In the genomic region with DNA sequence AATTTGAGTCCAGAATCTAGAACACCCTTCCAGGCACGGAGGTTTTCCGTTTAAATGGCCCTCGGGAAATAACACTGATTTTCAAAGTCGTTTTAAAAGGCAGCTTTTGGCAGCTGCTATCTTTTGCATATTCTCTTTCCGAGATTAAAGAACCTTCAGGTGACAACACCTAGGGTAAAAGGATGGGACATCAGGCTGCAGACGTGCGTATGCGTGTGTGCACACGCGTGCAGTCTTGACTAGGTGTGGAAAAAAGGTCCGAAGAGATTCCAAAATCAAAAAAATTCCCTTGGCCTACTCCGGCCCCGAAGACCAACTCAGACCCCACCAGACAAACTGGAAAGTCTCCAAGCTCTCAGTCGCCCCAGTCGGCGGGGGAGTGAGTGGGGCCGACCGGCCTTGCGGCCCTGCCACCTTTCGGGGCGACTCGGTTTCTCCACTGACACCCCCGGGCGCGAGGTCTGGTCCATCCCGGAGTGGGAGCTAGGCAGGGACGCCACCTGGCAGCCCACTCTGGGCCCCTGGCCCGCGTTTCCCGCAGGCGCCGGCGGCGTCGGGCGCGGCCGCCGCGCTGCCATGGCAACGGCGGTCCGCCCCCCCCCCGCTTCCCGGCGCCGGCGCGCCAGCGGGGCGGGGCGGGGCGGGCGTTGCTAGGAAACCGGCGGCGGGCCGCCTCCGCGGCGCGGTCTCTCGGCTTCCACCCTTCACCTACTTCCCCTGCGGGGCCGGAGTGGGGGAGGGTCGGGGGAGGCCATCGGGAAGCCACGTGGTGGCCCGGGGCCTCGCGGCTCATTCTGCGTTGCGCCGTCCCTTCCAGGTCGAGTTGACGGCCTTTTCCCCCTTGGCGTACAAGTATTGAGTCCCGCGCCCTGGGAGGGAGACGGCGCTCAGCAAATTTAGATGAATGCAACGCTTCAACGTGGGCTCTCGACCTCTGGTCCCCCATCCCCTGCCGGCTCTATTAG, we compare ENCODE assay signal across 8 cellular contexts.
DNase-seq lines count a peak whose midpoint lies in the region; ATAC-seq and TF ChIP-seq lines count a peak whose summit lies in the region.

No MANE protein-coding gene starts in this region.

- H3K36me3 ChIP-seq in ectodermal cell (ENCODE audit: control insufficient read depth, insufficient read depth, low read length) (no peaks in the 10 kb centered on the region), lung (ENCODE audit: control insufficient read depth in 2 of 2, insufficient read depth in 2 of 2, low read length in 2 of 2) (no peaks in the 10 kb centered on the region)

- 11% methylated on average over 85 of the region's 85 CpGs for WGBS in ectodermal cell, 2 experiments
- WGBS in lung, 2 donors = 7 to 13% methylated on average over 49 to 82 of the region's 85 CpGs

- POLR2A ChIA-PET in activated CD4-positive, alpha-beta memory T cell treated with anti-CD3 and anti-CD28 coated beads, Interleukin-2, amount 10 ng/mL, durations not matched to agents 7 days and 5 days (lab: Charles Lee) = interaction anchor here (0.8 to 3.9 kb wide), 5 partner anchors 11 to 81 kb away, joined by 3 to 25 read pairs (median 4); no protein-coding TSS in a partner anchor

- peaks cover 33% of the 10 kb centered on the region for H3K4me1 Mint-ChIP-seq in activated CD4-positive, alpha-beta memory T cell treated with anti-CD3 and anti-CD28 coated beads, Interleukin-2, amount 10 ng/mL, durations not matched to agents 7 days and 5 days

- peak overlapping the region; percentile 36 for H3K4me3 ChIP-seq in ectodermal cell (ENCODE audit: insufficient read depth, low read depth, low read length)
- H3K4me3 ChIP-seq in lung = peak overlapping the region; percentile 71

- peaks cover 13% of the 10 kb centered on the region for H3K36me3 Mint-ChIP-seq in activated CD4-positive, alpha-beta memory T cell treated with anti-CD3 and anti-CD28 coated beads, Interleukin-2, amount 10 ng/mL, durations not matched to agents 7 days and 5 days (ENCODE audit: low read depth)

- H3K9me3 ChIP-seq in ectodermal cell (ENCODE audit: control insufficient read depth, low read length) (peaks cover 2% of the 10 kb centered on the region), lung (ENCODE audit: control insufficient read depth in 2 of 2, insufficient read depth in 1 of 2, low read length in 1 of 2) (no peaks in the 10 kb centered on the region)

- no peaks in the 10 kb centered on the region for H3K27me3 Mint-ChIP-seq in activated CD4-positive, alpha-beta memory T cell treated with anti-CD3 and anti-CD28 coated beads, Interleukin-2, amount 10 ng/mL, durations not matched to agents 7 days and 5 days

- DNase-seq in 8988T = peak; percentile 61
- peak; percentile 82 for DNase-seq in NCI-H510A treated with DMSO at 0.1 percent for 48 hours (lab: John Stamatoyannopoulos, UW)
- peak; percentile 85 for DNase-seq in activated CD4-positive, alpha-beta memory T cell treated with anti-CD3 and anti-CD28 coated beads, Interleukin-2, amount 10 ng/mL, durations not matched to agents 7 days and 5 days
- DNase-seq in lung (ENCODE audit: low spot score) = peak; percentile 87
- peak; percentile 64 to 85 (median 73) for DNase-seq in stimulated activated CD4-positive, alpha-beta T cell treated with anti-CD3 and anti-CD28 coated beads, TNF-alpha, amount 100 ng/mL, for 24 hours (ENCODE audit: low read depth in 3 of 3)

- peaks cover 6% of the 10 kb centered on the region for H3K4me1 ChIP-seq in ectodermal cell (ENCODE audit: control insufficient read depth, insufficient read depth, low read length)
- H3K4me1 ChIP-seq in lung (ENCODE audit: control insufficient read depth in 2 of 2, insufficient read depth in 2 of 2, low read length in 2 of 2) = peaks cover 0 to 2% of the 10 kb centered on the region in 2 donors

- peak overlapping the region; percentile 61 for H3K4me3 Mint-ChIP-seq in activated CD4-positive, alpha-beta memory T cell treated with anti-CD3 and anti-CD28 coated beads, Interleukin-2, amount 10 ng/mL, durations not matched to agents 7 days and 5 days

- peak overlapping the region; percentile 54 for H3K27ac Mint-ChIP-seq in activated CD4-positive, alpha-beta memory T cell treated with anti-CD3 and anti-CD28 coated beads, Interleukin-2, amount 10 ng/mL, durations not matched to agents 7 days and 5 days

- H3K9me3 Mint-ChIP-seq in activated CD4-positive, alpha-beta memory T cell treated with anti-CD3 and anti-CD28 coated beads, Interleukin-2, amount 10 ng/mL, durations not matched to agents 7 days and 5 days = peaks cover 19% of the 10 kb centered on the region

- CTCF ChIA-PET in activated CD4-positive, alpha-beta memory T cell treated with anti-CD3 and anti-CD28 coated beads, Interleukin-2, amount 10 ng/mL, durations not matched to agents 7 days and 5 days (lab: Charles Lee) = interaction anchor here (1.0 to 2.9 kb wide), 2 partner anchors 20 to 83 kb away, joined by 3 to 16 read pairs; no protein-coding TSS in a partner anchor

- H3K27ac ChIP-seq in ectodermal cell (ENCODE audit: insufficient read depth, low read depth, low read length, poor library complexity, severe bottlenecking) (peak overlapping the region; percentile 60), lung (ENCODE audit: low read depth in 1 of 2, low read length in 1 of 2) (peak overlapping the region; percentile 3 to 81)

- TF ChIP-seq CTCF in lung (IDR thresholded peaks at IDR 0.05; ENCODE audit: control extremely low read depth, extremely low read depth) = no peak

- peak; percentile 62 for ATAC-seq in GM18861 (IDR thresholded peaks at IDR 0.05; ENCODE audit: unreplicated experiment)
- ATAC-seq in HG03159 (IDR thresholded peaks at IDR 0.05; ENCODE audit: unreplicated experiment) = peak; percentile 76
- peak; percentile 94 for ATAC-seq in lung (ENCODE audit: insufficient read depth, low FRiP score)

- H3K27me3 ChIP-seq in ectodermal cell (ENCODE audit: control insufficient read depth, insufficient read depth, low read length, poor library complexity, severe bottlenecking) (peaks cover 4% of the 10 kb centered on the region), lung (ENCODE audit: control insufficient read depth, insufficient read depth) (no peaks in the 10 kb centered on the region)

Comparison
In these comparisons a context has a peak if more than half of its experiments do, and no peak if none do; other contexts are left out.
1. Peak in every context shown above with its lines: DNase-seq, ATAC-seq, H3K4me3 ChIP-seq and H3K27ac ChIP-seq.